Comparison of ENCODE assay signal across 18 cellular contexts in the genomic region with DNA sequence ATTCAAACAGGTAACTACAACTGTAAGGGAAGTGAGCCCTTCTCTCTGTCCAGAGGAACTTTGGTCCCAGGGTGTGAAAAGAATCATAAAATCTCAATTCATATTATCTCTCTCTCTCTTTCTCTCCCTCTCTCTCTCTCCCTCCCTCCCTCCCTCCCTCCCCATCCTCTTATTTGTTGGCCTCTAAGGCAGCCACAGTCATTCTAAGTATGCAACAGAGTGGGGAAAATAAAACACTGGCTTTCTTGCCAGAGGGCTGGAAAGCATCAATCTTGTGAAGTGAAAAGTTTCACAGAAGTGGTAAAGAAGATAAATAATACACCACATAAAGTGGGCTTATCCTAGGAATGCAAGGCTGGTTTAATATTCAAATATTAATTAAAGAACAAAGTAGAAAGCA.
DNase-seq lines count a peak whose midpoint lies in the region; ATAC-seq, FAIRE-seq and TF ChIP-seq lines count a peak whose summit lies in the region.
"Had no signal": no experiment of that assay in that cellular context is flagged by ENCODE, and none has a peak within 500 bp of the region (broad histone marks: within the 10 kb centered on the region; RNA-seq: fewer than 3 reads in every experiment).

No MANE protein-coding gene starts in this region.

- TF ChIP-seq RAD21 in HepG2 (CRISPR knock-in tag; IDR thresholded peaks at IDR 0.05): no peak

- H3K9ac ChIP-seq in HepG2 (ENCODE audit: insufficient read depth, low read depth, low read length): no peak overlapping the region
- H3K9ac ChIP-seq: BLaER1 treated with 17β-estradiol and CSF1 and Interleukin-3, amounts not matched to agents 10 nM and 100 nM had no signal

- intact Hi-C loops in HepG2 (cut with micrococcal nuclease; ENCODE audit: unreplicated experiment) (no loop called here), right lobe of liver (cut with DNase I) (no loop called here), prostate gland (cut with DNase I) (no loop called here)

- H3K4me2 ChIP-seq in HepG2 (ENCODE audit: low read depth, low read length): no peak overlapping the region
- H3K4me2 ChIP-seq: A549; BLaER1 treated with 17β-estradiol and CSF1 and Interleukin-3, amounts not matched to agents 10 nM and 100 nM had no signal

- no peaks in the 10 kb centered on the region for H4K20me1 ChIP-seq in HepG2 (ENCODE audit: insufficient read depth, low read length)
- H4K20me1 ChIP-seq: BLaER1 treated with 17β-estradiol and CSF1 and Interleukin-3, amounts not matched to agents 10 nM and 100 nM had no signal

- in situ Hi-C loops in HepG2 (cut with HindIII; ENCODE audit: extremely low pct_ligation_motif_present, low pct_unique_long_range_greater_than_20kb): no loop called here

- H3K27me3 ChIP-seq in HepG2 (ENCODE audit: control insufficient read depth in 1 of 2, insufficient read depth in 2 of 2, low read length in 2 of 2) (no peaks in the 10 kb centered on the region), right lobe of liver (no peaks in the 10 kb centered on the region), prostate gland (replicated peaks; ENCODE audit: insufficient read depth) (no peaks in the 10 kb centered on the region)
- H3K27me3 ChIP-seq: BLaER1 treated with 17β-estradiol and CSF1 and Interleukin-3, amounts not matched to agents 10 nM and 100 nM had no signal

- H3K79me2 ChIP-seq in HepG2 (ENCODE audit: insufficient read depth, low read length): no peaks in the 10 kb centered on the region

- ATAC-seq in HepG2: no peak
- no peak for ATAC-seq in right lobe of liver
- ATAC-seq in HG02870 (IDR thresholded peaks at IDR 0.05; ENCODE audit: unreplicated experiment): no peak
- ATAC-seq: A549; CD8-positive, alpha-beta T cell; GM12878 had no signal

- H3K4me3 ChIP-seq in HepG2 (replicated peaks in 1 of 3; ENCODE audit: insufficient read depth in 1 of 3, low read depth in 2 of 3, low read length in 3 of 3): no peak overlapping the region
- H3K4me3 ChIP-seq in right lobe of liver: no peak overlapping the region
- H3K4me3 ChIP-seq in choroid plexus epithelial cell (ENCODE audit: low read depth, low read length): no peak overlapping the region
- no peak overlapping the region for H3K4me3 ChIP-seq in prostate gland
- H3K4me3 ChIP-seq: A549; BLaER1 treated with 17β-estradiol and CSF1 and Interleukin-3, amounts not matched to agents 10 nM and 100 nM; GM12878 had no signal

- H3K27ac ChIP-seq in HepG2 (ENCODE audit: extremely low read length, insufficient read depth, low read length) (no peak overlapping the region), right lobe of liver (no peak overlapping the region), prostate gland (no peak overlapping the region)
- H3K27ac ChIP-seq: 22Rv1; A549; BLaER1 treated with 17β-estradiol and CSF1 and Interleukin-3, amounts not matched to agents 10 nM and 100 nM had no signal

- TF ChIP-seq POLR2A in HepG2 (IDR thresholded peaks at IDR 0.05; ENCODE audit: insufficient read depth in 1 of 2, low read depth in 2 of 2, low read length in 2 of 2) (no peak), right lobe of liver (IDR thresholded peaks at IDR 0.05) (no peak), prostate gland (IDR thresholded peaks at IDR 0.05) (no peak)

- H3K9me3 ChIP-seq in HepG2 (ENCODE audit: low read length) (no peaks in the 10 kb centered on the region), right lobe of liver (no peaks in the 10 kb centered on the region), prostate gland (no peaks in the 10 kb centered on the region)
- H3K9me3 ChIP-seq: A549 had no signal

- POLR2A ChIA-PET in HepG2 (lab: Yijun Ruan, JAX): no interaction called here

- CTCF ChIA-PET in HepG2 (lab: Yijun Ruan, JAX; ENCODE audit: low intra/inter-chr PET ratio, low total read pairs): no interaction called here

- no peaks in the 10 kb centered on the region for H3K4me1 ChIP-seq in HepG2 (ENCODE audit: insufficient read depth, low read length)
- no peaks in the 10 kb centered on the region for H3K4me1 ChIP-seq in right lobe of liver
- no peaks in the 10 kb centered on the region for H3K4me1 ChIP-seq in prostate gland (replicated peaks)
- H3K4me1 ChIP-seq: BLaER1 treated with 17β-estradiol and CSF1 and Interleukin-3, amounts not matched to agents 10 nM and 100 nM had no signal

- DNase-seq in HepG2 (ENCODE audit: low spot score) (no peak), right lobe of liver (no peak), choroid plexus epithelial cell (ENCODE audit: low read depth) (peak; percentile 5), fibroblast of the conjunctiva (ENCODE audit: low read depth) (peak; percentile 1), prostate gland (ENCODE audit: low spot score) (no peak), SIG-M5 (lab: John Stamatoyannopoulos, UW) (no peak)
- DNase-seq in stimulated activated CD8-positive, alpha-beta memory T cell treated with anti-CD3 and anti-CD28 coated beads, Interleukin-4, amount 100 ng/mL, for 48 hours: no peak
- DNase-seq: Calu3; CD8-positive, alpha-beta T cell; DND-41; EL; H9 had no signal

- no peak for TF ChIP-seq EP300 in HepG2 (IDR thresholded peaks at IDR 0.05; ENCODE audit: low read depth in 2 of 2, low read length in 2 of 2)
- TF ChIP-seq EP300 in HepG2 (CRISPR knock-in tag; IDR thresholded peaks at IDR 0.05; ENCODE audit: borderline replicate concordance): no peak

- TF ChIP-seq CTCF in HepG2 (CRISPR knock-in tag; IDR thresholded peaks at IDR 0.05) (no peak), right lobe of liver (IDR thresholded peaks at IDR 0.05) (no peak), choroid plexus epithelial cell (conservative IDR thresholded peaks at IDR 0.05; ENCODE audit: low read depth, low read length) (no peak), prostate gland (IDR thresholded peaks at IDR 0.05) (no peak)

- BruUV-seq in HepG2 (replicated peaks; lab: Mats Ljungman, UMichigan): no TSS peak

- H2AFZ ChIP-seq in HepG2 (ENCODE audit: low read length): no peak overlapping the region

- H3K36me3 ChIP-seq in HepG2 (replicated peaks in 1 of 2; ENCODE audit: control insufficient read depth in 1 of 2, insufficient read depth in 2 of 2, low read length in 2 of 2): no peaks in the 10 kb centered on the region; a peak in 1 of 5 replicates
- H3K36me3 ChIP-seq in right lobe of liver: no peaks in the 10 kb centered on the region
- H3K36me3 ChIP-seq in prostate gland: no peaks in the 10 kb centered on the region
- H3K36me3 ChIP-seq: BLaER1 treated with 17β-estradiol and CSF1 and Interleukin-3, amounts not matched to agents 10 nM and 100 nM had no signal

- no peak for FAIRE-seq in HepG2 (lab: Jason Lieb, UNC)
- FAIRE-seq: A549, GM12878, H1 had no signal

TF ChIP-seq in HepG2, 621 proteins besides CTCF, POLR2A, EP300 and RAD21:
- TF ChIP-seq, protein P1, sequence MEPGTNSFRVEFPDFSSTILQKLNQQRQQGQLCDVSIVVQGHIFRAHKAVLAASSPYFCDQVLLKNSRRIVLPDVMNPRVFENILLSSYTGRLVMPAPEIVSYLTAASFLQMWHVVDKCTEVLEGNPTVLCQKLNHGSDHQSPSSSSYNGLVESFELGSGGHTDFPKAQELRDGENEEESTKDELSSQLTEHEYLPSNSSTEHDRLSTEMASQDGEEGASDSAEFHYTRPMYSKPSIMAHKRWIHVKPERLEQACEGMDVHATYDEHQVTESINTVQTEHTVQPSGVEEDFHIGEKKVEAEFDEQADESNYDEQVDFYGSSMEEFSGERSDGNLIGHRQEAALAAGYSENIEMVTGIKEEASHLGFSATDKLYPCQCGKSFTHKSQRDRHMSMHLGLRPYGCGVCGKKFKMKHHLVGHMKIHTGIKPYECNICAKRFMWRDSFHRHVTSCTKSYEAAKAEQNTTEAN (CRISPR knock-in tag; conservative IDR thresholded peaks at IDR 0.05): no peak
- no peak for TF ChIP-seq ZNF350 (CRISPR knock-in tag; IDR thresholded peaks at IDR 0.05; ENCODE audit: borderline replicate concordance, low read depth)
- no peak for TF ChIP-seq KDM5B (CRISPR knock-in tag; IDR thresholded peaks at IDR 0.05; ENCODE audit: borderline replicate concordance)
- no peak for TF ChIP-seq ZFAT (CRISPR knock-in tag; conservative IDR thresholded peaks at IDR 0.05)
- no peak for TF ChIP-seq ZNF160 (CRISPR knock-in tag; IDR thresholded peaks at IDR 0.05)
- TF ChIP-seq HNRNPK (IDR thresholded peaks at IDR 0.05; ENCODE audit: low read depth, low read length, poor library complexity, severe bottlenecking): peak; percentile 14
- TF ChIP-seq ZNF292 (CRISPR knock-in tag; IDR thresholded peaks at IDR 0.05; ENCODE audit: borderline replicate concordance, low read depth): no peak
- TF ChIP-seq BRD4 (CRISPR knock-in tag; IDR thresholded peaks at IDR 0.05): no peak

Comparison
In these comparisons a context has a peak if more than half of its experiments do, and no peak if none do; other contexts are left out.
1. DNase-seq: peak in choroid plexus epithelial cell (single experiment) and fibroblast of the conjunctiva (single experiment); none in HepG2 (single experiment), right lobe of liver (0 of 3), prostate gland (single experiment), stimulated activated CD8-positive, alpha-beta memory T cell treated with anti-CD3 and anti-CD28 coated beads, Interleukin-4, amount 100 ng/mL, for 48 hours (single experiment) and SIG-M5 (single experiment).